21 cellular contexts compared by ENCODE assay signal in the genomic region with DNA sequence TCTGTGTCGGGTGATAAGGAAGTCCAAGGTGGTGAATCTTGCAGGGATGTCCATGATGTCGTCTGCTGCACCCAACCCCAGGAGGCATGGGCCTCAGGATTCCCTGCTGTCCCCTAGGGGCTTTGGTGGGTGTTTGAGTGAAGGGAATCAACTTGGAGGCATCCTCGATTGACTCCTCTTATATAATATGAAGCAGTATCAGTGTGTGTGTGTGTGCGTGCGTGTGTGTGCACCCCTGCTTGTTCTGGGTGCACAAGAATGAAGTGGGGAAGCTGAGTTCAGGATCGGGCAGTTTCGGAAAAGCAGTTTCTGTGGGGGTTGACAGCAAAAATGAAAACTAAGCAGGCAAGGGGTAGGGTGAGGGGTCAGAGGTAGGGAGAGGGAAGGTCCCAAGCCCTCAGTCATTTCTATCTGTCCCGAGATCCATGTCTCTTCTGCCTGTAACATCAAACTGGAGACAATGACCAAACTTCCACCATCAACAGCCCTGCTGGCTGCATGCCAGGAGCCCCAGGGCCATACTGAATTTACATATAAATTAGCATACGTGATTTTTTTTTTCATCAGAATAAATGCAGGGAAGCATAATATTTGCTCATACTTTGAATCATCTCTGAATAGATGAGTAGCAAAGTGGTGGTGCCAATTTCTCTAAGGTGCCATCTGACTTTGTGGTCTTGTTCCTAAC. TPM values are rescaled to one million over a fixed set of nuclear protein-coding genes. Genes with fewer than 3 reads are reported as not detected.
DNase-seq lines count a peak whose midpoint lies in the region; FAIRE-seq and TF ChIP-seq lines count a peak whose summit lies in the region.
"Had no signal": no experiment of that assay in that cellular context is flagged by ENCODE, and none has a peak within 500 bp of the region (broad histone marks: within the 10 kb centered on the region; RNA-seq: fewer than 3 reads in every experiment).

No MANE protein-coding gene starts in this region.

- no peak for FAIRE-seq in HTR-8/SVneo (lab: Jason Lieb, UNC)
- FAIRE-seq: A204.1 had no signal

- CTCF ChIA-PET in GM10248 (lab: Yijun Ruan, JAX) = interaction anchor here (0.7 kb wide), 1 partner anchor 10 kb away, joined by 3 read pairs; no protein-coding TSS in a partner anchor

- peak overlapping the region; percentile 41 for H3K27ac ChIP-seq in cingulate gyrus (ENCODE audit: low read depth, low read length)

- DNase-seq in COLO668 (lab: John Stamatoyannopoulos, UW; ENCODE audit: unreplicated experiment) (peak; percentile 5), NCI-H69 (lab: John Stamatoyannopoulos, UW) (peak; percentile 5), retina (peak; percentile 23), H4 (ENCODE audit: low spot score) (no peak), HTR-8/SVneo (ENCODE audit: insufficient read length, low spot score) (no peak), GM10248 (ENCODE audit: extremely low spot score) (no peak)
- DNase-seq in activated naive CD4-positive, alpha-beta T cell (lab: John Stamatoyannopoulos, UW) = no peak
- DNase-seq: BE2C; Caco-2; CD4-positive, CD25-positive, alpha-beta regulatory T cell; GDM1; KG1; NCI-H1105 treated with DMSO at 0.1 percent for 48 hours; NCI-H1694 treated with DMSO at 0.1 percent for 48 hours; NCI-H2107; NCI-H2227 treated with DMSO at 0.1 percent for 48 hours; NCI-H510A treated with DMSO at 0.1 percent for 48 hours; OCI-M1; SHP77 had no signal

- POLR2A ChIA-PET in GM10248 (lab: Yijun Ruan, JAX) = no interaction called here

- no peak for TF ChIP-seq CTCF in GM10248 (IDR thresholded peaks at IDR 0.05; ENCODE audit: control extremely low read depth, extremely low read depth, low read depth, missing control alignments)

RNA-seq across cellular contexts. Expression of a gene that starts 2.0 kb away (rescaled TPM):
- total RNA-seq in H4 (2014; rRNA removed; shearing (Covaris generic)) = 3.1 and 6.7 TPM in 2 replicates
- total RNA-seq: CD4-positive, CD25-positive, alpha-beta regulatory T cell had no signal

Comparison
In these comparisons a context has a peak if more than half of its experiments do, and no peak if none do; other contexts are left out.
1. DNase-seq: peak in COLO668 (single experiment), NCI-H69 (single experiment) and retina (single experiment); none in H4 (single experiment), HTR-8/SVneo (single experiment), GM10248 (single experiment) and activated naive CD4-positive, alpha-beta T cell (0 of 4).